1 cellular context compared by ENCODE assay signal in the genomic region with DNA sequence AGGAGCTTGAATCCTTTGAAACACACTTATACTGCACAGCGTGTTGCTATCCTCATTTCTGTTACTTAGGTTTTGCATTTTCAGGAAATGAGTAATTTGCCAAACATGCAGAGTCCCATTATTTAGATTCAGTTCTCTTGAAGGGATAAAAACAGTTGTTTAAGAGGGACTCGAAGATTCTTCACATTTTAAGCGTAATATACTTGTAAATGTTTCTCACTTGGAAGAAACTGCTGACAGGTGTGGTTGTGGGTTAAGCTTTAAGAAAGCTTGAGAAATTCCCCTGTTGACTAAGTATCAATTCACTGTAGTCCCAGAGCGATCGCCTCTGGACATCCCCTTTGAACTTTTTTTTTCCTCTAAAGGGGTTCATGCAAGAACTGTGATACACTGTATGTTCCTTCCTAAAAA.
TF ChIP-seq lines count a peak whose summit lies in the region.

No MANE protein-coding gene starts in this region.

TF ChIP-seq in GM12878, 131 proteins besides CTCF, POLR2A, EP300 and RAD21 (continued from another document and continues in another):
- TF ChIP-seq, protein P1, sequence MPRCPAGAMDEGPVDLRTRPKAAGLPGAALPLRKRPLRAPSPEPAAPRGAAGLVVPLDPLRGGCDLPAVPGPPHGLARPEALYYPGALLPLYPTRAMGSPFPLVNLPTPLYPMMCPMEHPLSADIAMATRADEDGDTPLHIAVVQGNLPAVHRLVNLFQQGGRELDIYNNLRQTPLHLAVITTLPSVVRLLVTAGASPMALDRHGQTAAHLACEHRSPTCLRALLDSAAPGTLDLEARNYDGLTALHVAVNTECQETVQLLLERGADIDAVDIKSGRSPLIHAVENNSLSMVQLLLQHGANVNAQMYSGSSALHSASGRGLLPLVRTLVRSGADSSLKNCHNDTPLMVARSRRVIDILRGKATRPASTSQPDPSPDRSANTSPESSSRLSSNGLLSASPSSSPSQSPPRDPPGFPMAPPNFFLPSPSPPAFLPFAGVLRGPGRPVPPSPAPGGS (IDR thresholded peaks at IDR 0.05; ENCODE audit: borderline replicate concordance, insufficient read depth, low read depth, low read length, poor library complexity, severe bottlenecking), result peak; percentile 92
- TF ChIP-seq CBX3 (IDR thresholded peaks at IDR 0.05; ENCODE audit: borderline replicate concordance, low read depth), result no peak
- TF ChIP-seq HCFC1 (IDR thresholded peaks at IDR 0.05; ENCODE audit: low read length), result no peak
- TF ChIP-seq, protein P2, sequence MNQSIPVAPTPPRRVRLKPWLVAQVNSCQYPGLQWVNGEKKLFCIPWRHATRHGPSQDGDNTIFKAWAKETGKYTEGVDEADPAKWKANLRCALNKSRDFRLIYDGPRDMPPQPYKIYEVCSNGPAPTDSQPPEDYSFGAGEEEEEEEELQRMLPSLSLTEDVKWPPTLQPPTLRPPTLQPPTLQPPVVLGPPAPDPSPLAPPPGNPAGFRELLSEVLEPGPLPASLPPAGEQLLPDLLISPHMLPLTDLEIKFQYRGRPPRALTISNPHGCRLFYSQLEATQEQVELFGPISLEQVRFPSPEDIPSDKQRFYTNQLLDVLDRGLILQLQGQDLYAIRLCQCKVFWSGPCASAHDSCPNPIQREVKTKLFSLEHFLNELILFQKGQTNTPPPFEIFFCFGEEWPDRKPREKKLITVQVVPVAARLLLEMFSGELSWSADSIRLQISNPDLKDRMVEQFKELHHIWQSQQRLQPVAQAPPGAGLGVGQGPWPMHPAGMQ (IDR thresholded peaks at IDR 0.05; ENCODE audit: borderline replicate concordance), result no peak
- TF ChIP-seq NR2F1 (conservative IDR thresholded peaks at IDR 0.05), result peak; percentile 58; the same call in 1 of the 2 replicates
- TF ChIP-seq MTA2 (IDR thresholded peaks at IDR 0.05; ENCODE audit: low read depth), result peak; percentile 83
- TF ChIP-seq, protein P3, sequence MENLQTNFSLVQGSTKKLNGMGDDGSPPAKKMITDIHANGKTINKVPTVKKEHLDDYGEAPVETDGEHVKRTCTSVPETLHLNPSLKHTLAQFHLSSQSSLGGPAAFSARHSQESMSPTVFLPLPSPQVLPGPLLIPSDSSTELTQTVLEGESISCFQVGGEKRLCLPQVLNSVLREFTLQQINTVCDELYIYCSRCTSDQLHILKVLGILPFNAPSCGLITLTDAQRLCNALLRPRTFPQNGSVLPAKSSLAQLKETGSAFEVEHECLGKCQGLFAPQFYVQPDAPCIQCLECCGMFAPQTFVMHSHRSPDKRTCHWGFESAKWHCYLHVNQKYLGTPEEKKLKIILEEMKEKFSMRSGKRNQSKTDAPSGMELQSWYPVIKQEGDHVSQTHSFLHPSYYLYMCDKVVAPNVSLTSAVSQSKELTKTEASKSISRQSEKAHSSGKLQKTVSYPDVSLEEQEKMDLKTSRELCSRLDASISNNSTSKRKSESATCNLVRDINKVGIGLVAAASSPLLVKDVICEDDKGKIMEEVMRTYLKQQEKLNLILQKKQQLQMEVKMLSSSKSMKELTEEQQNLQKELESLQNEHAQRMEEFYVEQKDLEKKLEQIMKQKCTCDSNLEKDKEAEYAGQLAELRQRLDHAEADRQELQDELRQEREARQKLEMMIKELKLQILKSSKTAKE (IDR thresholded peaks at IDR 0.05; ENCODE audit: low read depth, poor library complexity, severe bottlenecking), result peak; percentile 68
- TF ChIP-seq ZNF207 (IDR thresholded peaks at IDR 0.05; ENCODE audit: borderline replicate concordance), result no peak
- TF ChIP-seq, protein P4, sequence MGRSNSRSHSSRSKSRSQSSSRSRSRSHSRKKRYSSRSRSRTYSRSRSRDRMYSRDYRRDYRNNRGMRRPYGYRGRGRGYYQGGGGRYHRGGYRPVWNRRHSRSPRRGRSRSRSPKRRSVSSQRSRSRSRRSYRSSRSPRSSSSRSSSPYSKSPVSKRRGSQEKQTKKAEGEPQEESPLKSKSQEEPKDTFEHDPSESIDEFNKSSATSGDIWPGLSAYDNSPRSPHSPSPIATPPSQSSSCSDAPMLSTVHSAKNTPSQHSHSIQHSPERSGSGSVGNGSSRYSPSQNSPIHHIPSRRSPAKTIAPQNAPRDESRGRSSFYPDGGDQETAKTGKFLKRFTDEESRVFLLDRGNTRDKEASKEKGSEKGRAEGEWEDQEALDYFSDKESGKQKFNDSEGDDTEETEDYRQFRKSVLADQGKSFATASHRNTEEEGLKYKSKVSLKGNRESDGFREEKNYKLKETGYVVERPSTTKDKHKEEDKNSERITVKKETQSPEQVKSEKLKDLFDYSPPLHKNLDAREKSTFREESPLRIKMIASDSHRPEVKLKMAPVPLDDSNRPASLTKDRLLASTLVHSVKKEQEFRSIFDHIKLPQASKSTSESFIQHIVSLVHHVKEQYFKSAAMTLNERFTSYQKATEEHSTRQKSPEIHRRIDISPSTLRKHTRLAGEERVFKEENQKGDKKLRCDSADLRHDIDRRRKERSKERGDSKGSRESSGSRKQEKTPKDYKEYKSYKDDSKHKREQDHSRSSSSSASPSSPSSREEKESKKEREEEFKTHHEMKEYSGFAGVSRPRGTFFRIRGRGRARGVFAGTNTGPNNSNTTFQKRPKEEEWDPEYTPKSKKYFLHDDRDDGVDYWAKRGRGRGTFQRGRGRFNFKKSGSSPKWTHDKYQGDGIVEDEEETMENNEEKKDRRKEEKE (IDR thresholded peaks at IDR 0.05), result no peak
- no peak for TF ChIP-seq WRNIP1 (IDR thresholded peaks at IDR 0.05; ENCODE audit: borderline replicate concordance, low read depth, low read length)
- TF ChIP-seq, protein P5, sequence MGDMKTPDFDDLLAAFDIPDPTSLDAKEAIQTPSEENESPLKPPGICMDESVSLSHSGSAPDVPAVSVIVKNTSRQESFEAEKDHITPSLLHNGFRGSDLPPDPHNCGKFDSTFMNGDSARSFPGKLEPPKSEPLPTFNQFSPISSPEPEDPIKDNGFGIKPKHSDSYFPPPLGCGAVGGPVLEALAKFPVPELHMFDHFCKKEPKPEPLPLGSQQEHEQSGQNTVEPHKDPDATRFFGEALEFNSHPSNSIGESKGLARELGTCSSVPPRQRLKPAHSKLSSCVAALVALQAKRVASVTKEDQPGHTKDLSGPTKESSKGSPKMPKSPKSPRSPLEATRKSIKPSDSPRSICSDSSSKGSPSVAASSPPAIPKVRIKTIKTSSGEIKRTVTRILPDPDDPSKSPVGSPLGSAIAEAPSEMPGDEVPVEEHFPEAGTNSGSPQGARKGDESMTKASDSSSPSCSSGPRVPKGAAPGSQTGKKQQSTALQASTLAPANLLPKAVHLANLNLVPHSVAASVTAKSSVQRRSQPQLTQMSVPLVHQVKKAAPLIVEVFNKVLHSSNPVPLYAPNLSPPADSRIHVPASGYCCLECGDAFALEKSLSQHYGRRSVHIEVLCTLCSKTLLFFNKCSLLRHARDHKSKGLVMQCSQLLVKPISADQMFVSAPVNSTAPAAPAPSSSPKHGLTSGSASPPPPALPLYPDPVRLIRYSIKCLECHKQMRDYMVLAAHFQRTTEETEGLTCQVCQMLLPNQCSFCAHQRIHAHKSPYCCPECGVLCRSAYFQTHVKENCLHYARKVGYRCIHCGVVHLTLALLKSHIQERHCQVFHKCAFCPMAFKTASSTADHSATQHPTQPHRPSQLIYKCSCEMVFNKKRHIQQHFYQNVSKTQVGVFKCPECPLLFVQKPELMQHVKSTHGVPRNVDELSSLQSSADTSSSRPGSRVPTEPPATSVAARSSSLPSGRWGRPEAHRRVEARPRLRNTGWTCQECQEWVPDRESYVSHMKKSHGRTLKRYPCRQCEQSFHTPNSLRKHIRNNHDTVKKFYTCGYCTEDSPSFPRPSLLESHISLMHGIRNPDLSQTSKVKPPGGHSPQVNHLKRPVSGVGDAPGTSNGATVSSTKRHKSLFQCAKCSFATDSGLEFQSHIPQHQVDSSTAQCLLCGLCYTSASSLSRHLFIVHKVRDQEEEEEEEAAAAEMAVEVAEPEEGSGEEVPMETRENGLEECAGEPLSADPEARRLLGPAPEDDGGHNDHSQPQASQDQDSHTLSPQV (IDR thresholded peaks at IDR 0.05), result peak; percentile 61
- TF ChIP-seq LARP7 (IDR thresholded peaks at IDR 0.05), result no peak
- TF ChIP-seq RB1 (IDR thresholded peaks at IDR 0.05; ENCODE audit: borderline replicate concordance), result peak; percentile 43; the same call in 1 of the 2 replicates
- no peak for TF ChIP-seq SREBF2 (IDR thresholded peaks at IDR 0.05; ENCODE audit: low read length)
- TF ChIP-seq NFIC (IDR thresholded peaks at IDR 0.05; ENCODE audit: low read depth, low read length), result peak; percentile 84; the same call in 1 of the 2 replicates
- no peak for TF ChIP-seq ZNF217 (IDR thresholded peaks at IDR 0.05)
- TF ChIP-seq BRCA1 (IDR thresholded peaks at IDR 0.05; ENCODE audit: low read depth, low read length), result no peak
- TF ChIP-seq ZZZ3 (IDR thresholded peaks at IDR 0.05; ENCODE audit: control insufficient read depth, insufficient read length, low read depth), result no peak
- TF ChIP-seq, protein P6, sequence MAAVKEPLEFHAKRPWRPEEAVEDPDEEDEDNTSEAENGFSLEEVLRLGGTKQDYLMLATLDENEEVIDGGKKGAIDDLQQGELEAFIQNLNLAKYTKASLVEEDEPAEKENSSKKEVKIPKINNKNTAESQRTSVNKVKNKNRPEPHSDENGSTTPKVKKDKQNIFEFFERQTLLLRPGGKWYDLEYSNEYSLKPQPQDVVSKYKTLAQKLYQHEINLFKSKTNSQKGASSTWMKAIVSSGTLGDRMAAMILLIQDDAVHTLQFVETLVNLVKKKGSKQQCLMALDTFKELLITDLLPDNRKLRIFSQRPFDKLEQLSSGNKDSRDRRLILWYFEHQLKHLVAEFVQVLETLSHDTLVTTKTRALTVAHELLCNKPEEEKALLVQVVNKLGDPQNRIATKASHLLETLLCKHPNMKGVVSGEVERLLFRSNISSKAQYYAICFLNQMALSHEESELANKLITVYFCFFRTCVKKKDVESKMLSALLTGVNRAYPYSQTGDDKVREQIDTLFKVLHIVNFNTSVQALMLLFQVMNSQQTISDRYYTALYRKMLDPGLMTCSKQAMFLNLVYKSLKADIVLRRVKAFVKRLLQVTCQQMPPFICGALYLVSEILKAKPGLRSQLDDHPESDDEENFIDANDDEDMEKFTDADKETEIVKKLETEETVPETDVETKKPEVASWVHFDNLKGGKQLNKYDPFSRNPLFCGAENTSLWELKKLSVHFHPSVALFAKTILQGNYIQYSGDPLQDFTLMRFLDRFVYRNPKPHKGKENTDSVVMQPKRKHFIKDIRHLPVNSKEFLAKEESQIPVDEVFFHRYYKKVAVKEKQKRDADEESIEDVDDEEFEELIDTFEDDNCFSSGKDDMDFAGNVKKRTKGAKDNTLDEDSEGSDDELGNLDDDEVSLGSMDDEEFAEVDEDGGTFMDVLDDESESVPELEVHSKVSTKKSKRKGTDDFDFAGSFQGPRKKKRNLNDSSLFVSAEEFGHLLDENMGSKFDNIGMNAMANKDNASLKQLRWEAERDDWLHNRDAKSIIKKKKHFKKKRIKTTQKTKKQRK (IDR thresholded peaks at IDR 0.05; ENCODE audit: low read depth, low read length), result no peak
- TF ChIP-seq, protein P7, sequence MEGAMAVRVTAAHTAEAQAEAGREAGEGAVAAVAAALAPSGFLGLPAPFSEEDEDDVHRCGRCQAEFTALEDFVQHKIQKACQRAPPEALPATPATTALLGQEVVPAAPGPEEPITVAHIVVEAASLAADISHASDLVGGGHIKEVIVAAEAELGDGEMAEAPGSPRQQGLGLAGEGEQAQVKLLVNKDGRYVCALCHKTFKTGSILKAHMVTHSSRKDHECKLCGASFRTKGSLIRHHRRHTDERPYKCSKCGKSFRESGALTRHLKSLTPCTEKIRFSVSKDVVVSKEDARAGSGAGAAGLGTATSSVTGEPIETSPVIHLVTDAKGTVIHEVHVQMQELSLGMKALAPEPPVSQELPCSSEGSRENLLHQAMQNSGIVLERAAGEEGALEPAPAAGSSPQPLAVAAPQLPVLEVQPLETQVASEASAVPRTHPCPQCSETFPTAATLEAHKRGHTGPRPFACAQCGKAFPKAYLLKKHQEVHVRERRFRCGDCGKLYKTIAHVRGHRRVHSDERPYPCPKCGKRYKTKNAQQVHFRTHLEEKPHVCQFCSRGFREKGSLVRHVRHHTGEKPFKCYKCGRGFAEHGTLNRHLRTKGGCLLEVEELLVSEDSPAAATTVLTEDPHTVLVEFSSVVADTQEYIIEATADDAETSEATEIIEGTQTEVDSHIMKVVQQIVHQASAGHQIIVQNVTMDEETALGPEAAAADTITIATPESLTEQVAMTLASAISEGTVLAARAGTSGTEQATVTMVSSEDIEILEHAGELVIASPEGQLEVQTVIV (IDR thresholded peaks at IDR 0.05; ENCODE audit: borderline replicate concordance, partially characterized antibody), result no peak
- TF ChIP-seq, protein P8, sequence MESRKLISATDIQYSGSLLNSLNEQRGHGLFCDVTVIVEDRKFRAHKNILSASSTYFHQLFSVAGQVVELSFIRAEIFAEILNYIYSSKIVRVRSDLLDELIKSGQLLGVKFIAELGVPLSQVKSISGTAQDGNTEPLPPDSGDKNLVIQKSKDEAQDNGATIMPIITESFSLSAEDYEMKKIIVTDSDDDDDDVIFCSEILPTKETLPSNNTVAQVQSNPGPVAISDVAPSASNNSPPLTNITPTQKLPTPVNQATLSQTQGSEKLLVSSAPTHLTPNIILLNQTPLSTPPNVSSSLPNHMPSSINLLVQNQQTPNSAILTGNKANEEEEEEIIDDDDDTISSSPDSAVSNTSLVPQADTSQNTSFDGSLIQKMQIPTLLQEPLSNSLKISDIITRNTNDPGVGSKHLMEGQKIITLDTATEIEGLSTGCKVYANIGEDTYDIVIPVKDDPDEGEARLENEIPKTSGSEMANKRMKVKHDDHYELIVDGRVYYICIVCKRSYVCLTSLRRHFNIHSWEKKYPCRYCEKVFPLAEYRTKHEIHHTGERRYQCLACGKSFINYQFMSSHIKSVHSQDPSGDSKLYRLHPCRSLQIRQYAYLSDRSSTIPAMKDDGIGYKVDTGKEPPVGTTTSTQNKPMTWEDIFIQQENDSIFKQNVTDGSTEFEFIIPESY (IDR thresholded peaks at IDR 0.05), result no peak
- TF ChIP-seq, protein P9, sequence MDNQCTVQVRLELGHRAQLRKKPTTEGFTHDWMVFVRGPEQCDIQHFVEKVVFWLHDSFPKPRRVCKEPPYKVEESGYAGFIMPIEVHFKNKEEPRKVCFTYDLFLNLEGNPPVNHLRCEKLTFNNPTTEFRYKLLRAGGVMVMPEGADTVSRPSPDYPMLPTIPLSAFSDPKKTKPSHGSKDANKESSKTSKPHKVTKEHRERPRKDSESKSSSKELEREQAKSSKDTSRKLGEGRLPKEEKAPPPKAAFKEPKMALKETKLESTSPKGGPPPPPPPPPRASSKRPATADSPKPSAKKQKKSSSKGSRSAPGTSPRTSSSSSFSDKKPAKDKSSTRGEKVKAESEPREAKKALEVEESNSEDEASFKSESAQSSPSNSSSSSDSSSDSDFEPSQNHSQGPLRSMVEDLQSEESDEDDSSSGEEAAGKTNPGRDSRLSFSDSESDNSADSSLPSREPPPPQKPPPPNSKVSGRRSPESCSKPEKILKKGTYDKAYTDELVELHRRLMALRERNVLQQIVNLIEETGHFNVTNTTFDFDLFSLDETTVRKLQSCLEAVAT (IDR thresholded peaks at IDR 0.05), result peak; percentile 91
- TF ChIP-seq MXI1 (IDR thresholded peaks at IDR 0.05; ENCODE audit: low read depth, low read length), result no peak
- TF ChIP-seq EZH2 (IDR thresholded peaks at IDR 0.05; ENCODE audit: borderline replicate concordance, control insufficient read depth, low read depth, low read length), result no peak
- TF ChIP-seq KLF5 (IDR thresholded peaks at IDR 0.05; ENCODE audit: partially characterized antibody), result no peak
- peak; percentile 30; the same call in 1 of the 2 replicates for TF ChIP-seq CREM (IDR thresholded peaks at IDR 0.05; ENCODE audit: low read depth)
- TF ChIP-seq SRF (IDR thresholded peaks at IDR 0.05; ENCODE audit: low read depth in 2 of 2, low read length in 2 of 2), result no peak
